1 cellular context compared by ENCODE assay signal in the genomic region with DNA sequence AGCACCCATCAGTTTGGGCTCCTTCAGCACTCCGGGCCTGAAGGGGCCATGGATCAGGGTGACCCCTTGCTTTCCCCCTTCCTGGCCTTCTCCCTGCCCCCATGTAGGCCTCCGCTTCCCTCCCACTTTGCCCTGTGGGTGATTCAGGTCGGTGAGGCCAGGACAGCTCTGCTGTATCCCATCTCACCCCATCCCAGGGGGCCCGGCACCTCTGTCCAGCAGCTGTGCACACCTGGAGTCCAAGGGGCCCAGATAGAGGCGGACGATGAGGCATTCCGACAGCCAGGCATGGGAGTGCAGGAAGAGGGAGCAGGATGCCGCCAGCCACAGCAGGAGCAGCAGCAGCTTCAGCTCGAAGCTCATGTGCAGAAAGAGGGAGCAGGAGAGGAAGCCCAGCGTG.
TF ChIP-seq lines count a peak whose summit lies in the region.

No MANE protein-coding gene starts in this region.

TF ChIP-seq in IMR-90, 13 proteins besides CTCF, POLR2A, EP300 and RAD21 (continued from another document):
- TF ChIP-seq, protein P1, sequence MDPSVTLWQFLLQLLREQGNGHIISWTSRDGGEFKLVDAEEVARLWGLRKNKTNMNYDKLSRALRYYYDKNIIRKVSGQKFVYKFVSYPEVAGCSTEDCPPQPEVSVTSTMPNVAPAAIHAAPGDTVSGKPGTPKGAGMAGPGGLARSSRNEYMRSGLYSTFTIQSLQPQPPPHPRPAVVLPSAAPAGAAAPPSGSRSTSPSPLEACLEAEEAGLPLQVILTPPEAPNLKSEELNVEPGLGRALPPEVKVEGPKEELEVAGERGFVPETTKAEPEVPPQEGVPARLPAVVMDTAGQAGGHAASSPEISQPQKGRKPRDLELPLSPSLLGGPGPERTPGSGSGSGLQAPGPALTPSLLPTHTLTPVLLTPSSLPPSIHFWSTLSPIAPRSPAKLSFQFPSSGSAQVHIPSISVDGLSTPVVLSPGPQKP (IDR thresholded peaks at IDR 0.05; ENCODE audit: borderline replicate concordance, low read depth, low read length): no peak
- TF ChIP-seq MXI1 (IDR thresholded peaks at IDR 0.05; ENCODE audit: borderline replicate concordance, low read depth, low read length) (no peak), SMC3 (IDR thresholded peaks at IDR 0.05; ENCODE audit: low read depth, low read length) (no peak)
